Comparison of ENCODE assay signal across 26 cellular contexts in genomic region chr2:11850082-11850481, GRCh38.
A peak's percentile ranks its signal among the peaks of the same experiment; 100 is the strongest.
DNase-seq lines count a peak whose midpoint lies in the region; TF ChIP-seq lines count a peak whose summit lies in the region.
"Had no signal": no experiment of that assay in that cellular context is flagged by ENCODE, and none has a peak within 500 bp of the region (broad histone marks: within the 10 kb centered on the region; RNA-seq: fewer than 3 reads in every experiment).

No MANE protein-coding gene starts in this region.

- no peak overlapping the region for H3K4me3 ChIP-seq in spleen
- H3K4me3 ChIP-seq: ascending aorta, coronary artery, mucosa of descending colon, transverse colon had no signal

- H3K27ac Mint-ChIP-seq in osteocyte (ENCODE audit: unreplicated experiment) = no peak overlapping the region
- H3K27ac Mint-ChIP-seq: activated CD8-positive, alpha-beta T cell treated with anti-CD3 and anti-CD28 coated beads, Interleukin-2, amount 10 ng/mL, durations not matched to agents 7 days and 5 days; activated naive CD4-positive, alpha-beta T cell treated with anti-CD3 and anti-CD28 coated beads, Interleukin-2, amount 50 U/mL, for 24 hours; B cell; nephron progenitor cell; stimulated activated naive CD8-positive, alpha-beta T cell treated with anti-CD3 and anti-CD28 coated beads, Interleukin-15, Interleukin-2, amounts not matched to agents 100 ng/mL and 50 ng/mL, for 24 hours had no signal

- H3K4me1 ChIP-seq in spleen = peaks cover 0 to 17% (median under 1%) of the 10 kb centered on the region in 6 donors
- H3K4me1 ChIP-seq: ascending aorta, Caco-2, transverse colon had no signal

- H3K36me3 ChIP-seq in spleen = no peaks in the 10 kb centered on the region
- H3K36me3 ChIP-seq: ascending aorta, transverse colon had no signal

- peaks cover 4% of the 10 kb centered on the region for H3K27me3 Mint-ChIP-seq in osteocyte (ENCODE audit: unreplicated experiment)
- H3K27me3 Mint-ChIP-seq: activated naive CD4-positive, alpha-beta T cell treated with anti-CD3 and anti-CD28 coated beads, Interleukin-2, amount 50 U/mL, for 24 hours; B cell had no signal

- no peak overlapping the region for H3K4me3 Mint-ChIP-seq in osteocyte (ENCODE audit: unreplicated experiment)
- H3K4me3 Mint-ChIP-seq: activated CD8-positive, alpha-beta T cell treated with anti-CD3 and anti-CD28 coated beads, Interleukin-2, amount 10 ng/mL, durations not matched to agents 7 days and 5 days; activated naive CD4-positive, alpha-beta T cell treated with anti-CD3 and anti-CD28 coated beads, Interleukin-2, amount 50 U/mL, for 24 hours; activated T-cell treated with anti-CD3 and anti-CD28 coated beads, Interleukin-2, amount 50 U/mL, for 4 hours; B cell; nephron progenitor cell; stimulated activated naive CD8-positive, alpha-beta T cell treated with anti-CD3 and anti-CD28 coated beads, Interleukin-15, Interleukin-2, amounts not matched to agents 100 ng/mL and 50 ng/mL, for 24 hours had no signal

- H3K36me3 Mint-ChIP-seq in osteocyte (ENCODE audit: unreplicated experiment) = peaks cover 2% of the 10 kb centered on the region

- no peaks in the 10 kb centered on the region for H3K4me1 Mint-ChIP-seq in osteocyte (ENCODE audit: unreplicated experiment)
- H3K4me1 Mint-ChIP-seq: activated naive CD4-positive, alpha-beta T cell treated with anti-CD3 and anti-CD28 coated beads, Interleukin-2, amount 50 U/mL, for 24 hours had no signal

- TF ChIP-seq POLR2A in spleen (IDR thresholded peaks at IDR 0.05) = no peak

- no peak overlapping the region for H3K27ac ChIP-seq in spleen
- H3K27ac ChIP-seq: ascending aorta, coronary artery, transverse colon had no signal

- peaks cover 0 to 4% (median 0%) of the 10 kb centered on the region in 7 donors for H3K27me3 ChIP-seq in spleen (replicated peaks in 1 of 7)
- H3K27me3 ChIP-seq: ascending aorta, transverse colon had no signal

- WGBS in spleen, 5 donors = 84 to 92% (median 89%) methylated on average over 15 to 17 of the region's 17 CpGs

- peaks cover 8% of the 10 kb centered on the region for H3K9me3 Mint-ChIP-seq in osteocyte (ENCODE audit: unreplicated experiment)

- intact Hi-C loops in spleen (cut with DNase I; ENCODE audit: low total_unique reads) = no loop called here

- TF ChIP-seq CTCF in spleen (IDR thresholded peaks at IDR 0.05 in 8 of 11, conservative IDR thresholded peaks at IDR 0.05 in 3 of 11) (no peak), osteocyte (IDR thresholded peaks at IDR 0.05) (no peak)

- peak; percentile 17 for DNase-seq in activated CD8-positive, alpha-beta memory T cell treated with anti-CD3 and anti-CD28 coated beads for 24 hours
- no peak for DNase-seq in activated CD8-positive, alpha-beta memory T cell treated with anti-CD3 and anti-CD28 coated beads, Interleukin-2, amount 50 U/mL, for 48 hours
- DNase-seq in cerebellar cortex (ENCODE audit: low spot score) = peak; percentile 9
- DNase-seq in medulla oblongata (ENCODE audit: extremely low spot score) = peak; percentile 89
- peak; percentile 67 for DNase-seq in spleen
- no peak for DNase-seq in DMS114 treated with DMSO at 0.1 percent for 48 hours (lab: John Stamatoyannopoulos, UW; ENCODE audit: unreplicated experiment)
- no peak for DNase-seq in A172 (ENCODE audit: low spot score)
- DNase-seq in osteocyte (ENCODE audit: extremely low spot score, unreplicated experiment) = no peak
- DNase-seq: activated CD4-positive, alpha-beta T cell treated with anti-CD3 and anti-CD28 coated beads for 1 hour; activated CD8-positive, alpha-beta T cell treated with anti-CD3 and anti-CD28 coated beads, Interleukin-2, amount 10 ng/mL, durations not matched to agents 7 days and 5 days; activated T-cell treated with anti-CD3 and anti-CD28 coated beads, Interleukin-2, amount 50 U/mL, for 4 hours; Caco-2; mucosa of descending colon; NCI-H1092; NCI-H2081; NCI-H446 treated with DMSO at 0.1 percent for 48 hours; nephron progenitor cell; NK-92 treated with Interleukin-12 subunit alpha and Interleukin-12 subunit beta, amount 100 ng/mL, for 24 hours; SHP77 treated with DMSO at 0.1 percent for 48 hours; stimulated activated CD4-positive, alpha-beta T cell treated with anti-CD3 and anti-CD28 coated beads, Interleukin-4, amount 100 ng/mL, for 24 hours; transverse colon had no signal

- peaks cover 0 to 17% (median 8%) of the 10 kb centered on the region in 8 donors for H3K9me3 ChIP-seq in spleen
- H3K9me3 ChIP-seq: ascending aorta, mucosa of descending colon, transverse colon had no signal

Comparison
In these comparisons a context has a peak if more than half of its experiments do, and no peak if none do; other contexts are left out.
1. DNase-seq: peak in activated CD8-positive, alpha-beta memory T cell treated with anti-CD3 and anti-CD28 coated beads for 24 hours (single experiment), cerebellar cortex (single experiment), medulla oblongata (single experiment) and spleen (single experiment); none in activated CD8-positive, alpha-beta memory T cell treated with anti-CD3 and anti-CD28 coated beads, Interleukin-2, amount 50 U/mL, for 48 hours (single experiment), DMS114 treated with DMSO at 0.1 percent for 48 hours (single experiment), A172 (single experiment) and osteocyte (single experiment).